20 cellular contexts compared by ENCODE assay signal in genomic region chr7:12386237-12386839, GRCh38. TPM values are rescaled to one million over a fixed set of nuclear protein-coding genes. Genes with fewer than 3 reads are reported as not detected.
DNase-seq lines count a peak whose midpoint lies in the region; ATAC-seq, FAIRE-seq and TF ChIP-seq lines count a peak whose summit lies in the region.
"Had no signal": no experiment of that assay in that cellular context is flagged by ENCODE, and none has a peak within 500 bp of the region (broad histone marks: within the 10 kb centered on the region; RNA-seq: fewer than 3 reads in every experiment).

No MANE protein-coding gene starts in this region.

- H3K27me3 ChIP-seq in HepG2 (ENCODE audit: control insufficient read depth in 1 of 2, insufficient read depth in 2 of 2, low read length in 2 of 2): no peaks in the 10 kb centered on the region
- H3K27me3 ChIP-seq: gastrocnemius medialis, sigmoid colon had no signal

- H3K27ac ChIP-seq in HepG2 (ENCODE audit: extremely low read length, insufficient read depth, low read length): no peak overlapping the region
- H3K27ac ChIP-seq: gastrocnemius medialis, sigmoid colon had no signal

- H3K4me3 Mint-ChIP-seq in mesothelial cell of epicardium: no peak overlapping the region
- no peak overlapping the region for H3K4me3 Mint-ChIP-seq in activated T-helper 17 cell treated with anti-CD3 and anti-CD28 coated beads, Interleukin-2, amount 50 U/mL, for 72 hours
- H3K4me3 Mint-ChIP-seq: nephron; T-helper 2 cell treated with Interferon-gamma antibody and Interleukin-4, amounts not matched to agents 5 μg/mL and 100 μg/mL, for 36 hours had no signal

- H4K20me1 ChIP-seq in HepG2 (ENCODE audit: insufficient read depth, low read length): no peaks in the 10 kb centered on the region

- H3K79me2 ChIP-seq in HepG2 (ENCODE audit: insufficient read depth, low read length): no peaks in the 10 kb centered on the region

- TF ChIP-seq CTCF in mesothelial cell of epicardium (IDR thresholded peaks at IDR 0.05; ENCODE audit: unreplicated experiment): no peak
- TF ChIP-seq CTCF in HepG2 (CRISPR knock-in tag; IDR thresholded peaks at IDR 0.05): no peak

- H3K27ac Mint-ChIP-seq in mesothelial cell of epicardium: peak overlapping the region; percentile 45
- H3K27ac Mint-ChIP-seq in activated T-helper 17 cell treated with anti-CD3 and anti-CD28 coated beads, Interleukin-2, amount 50 U/mL, for 72 hours: no peak overlapping the region
- H3K27ac Mint-ChIP-seq: nephron; T-helper 2 cell treated with Interferon-gamma antibody and Interleukin-4, amounts not matched to agents 5 μg/mL and 100 μg/mL, for 36 hours had no signal

- in situ Hi-C loops in HepG2 (cut with HindIII; ENCODE audit: extremely low pct_ligation_motif_present, low pct_unique_long_range_greater_than_20kb): no loop called here

- intact Hi-C loops in HepG2 (cut with micrococcal nuclease; ENCODE audit: unreplicated experiment): no loop called here

- no peaks in the 10 kb centered on the region for H3K27me3 Mint-ChIP-seq in mesothelial cell of epicardium (ENCODE audit: low read depth)
- no peaks in the 10 kb centered on the region for H3K27me3 Mint-ChIP-seq in activated T-helper 17 cell treated with anti-CD3 and anti-CD28 coated beads, Interleukin-2, amount 50 U/mL, for 72 hours

- peaks cover 14% of the 10 kb centered on the region for H3K36me3 Mint-ChIP-seq in mesothelial cell of epicardium
- H3K36me3 Mint-ChIP-seq in activated T-helper 17 cell treated with anti-CD3 and anti-CD28 coated beads, Interleukin-2, amount 50 U/mL, for 72 hours (ENCODE audit: low read depth): peaks cover 15% of the 10 kb centered on the region

- TF ChIP-seq POLR2A in HepG2 (IDR thresholded peaks at IDR 0.05; ENCODE audit: insufficient read depth in 1 of 2, low read depth in 2 of 2, low read length in 2 of 2): no peak

- TF ChIP-seq EP300 in HepG2 (IDR thresholded peaks at IDR 0.05; ENCODE audit: low read depth in 2 of 2, low read length in 2 of 2) (no peak), HepG2 (CRISPR knock-in tag; IDR thresholded peaks at IDR 0.05; ENCODE audit: borderline replicate concordance) (no peak)

- CTCF ChIA-PET in HepG2 (lab: Yijun Ruan, JAX; ENCODE audit: low intra/inter-chr PET ratio, low total read pairs): no interaction called here

- H2AFZ ChIP-seq in HepG2 (ENCODE audit: low read length): no peak overlapping the region

- peaks cover 16% of the 10 kb centered on the region for H3K4me1 Mint-ChIP-seq in mesothelial cell of epicardium
- no peaks in the 10 kb centered on the region for H3K4me1 Mint-ChIP-seq in activated T-helper 17 cell treated with anti-CD3 and anti-CD28 coated beads, Interleukin-2, amount 50 U/mL, for 72 hours

- BruUV-seq in HepG2 (replicated peaks; lab: Mats Ljungman, UMichigan): no TSS peak

- no peak for FAIRE-seq in HepG2 (lab: Jason Lieb, UNC)
- FAIRE-seq: astrocyte had no signal

- no peak overlapping the region for H3K4me2 ChIP-seq in HepG2 (ENCODE audit: low read depth, low read length)

- WGBS in HepG2 (ENCODE audit: low lambda C conversion rate): 46% methylated on average over 5 of the region's 5 CpGs

- TF ChIP-seq RAD21 in HepG2 (CRISPR knock-in tag; IDR thresholded peaks at IDR 0.05): no peak

- DNase-seq in NCI-H1092 treated with DMSO at 0.1 percent for 48 hours (lab: John Stamatoyannopoulos, UW) (peak; percentile 96), NCI-H187 treated with DMSO at 0.1 percent for 48 hours (lab: John Stamatoyannopoulos, UW) (peak; percentile 32), NCI-H69 (lab: John Stamatoyannopoulos, UW) (peak; percentile 98), mesothelial cell of epicardium (ENCODE audit: low spot score in 2 of 2, unreplicated experiment in 2 of 2) (no peak), HepG2 (ENCODE audit: low spot score) (no peak), 8988T (no peak)
- DNase-seq: activated CD4-positive, CD25-positive, alpha-beta regulatory T cell treated with anti-CD3 and anti-CD28 coated beads, Interleukin-2, amount 50 U/mL, for 72 hours; DND-41; gastrocnemius medialis; NCI-H526 treated with DMSO at 0.1 percent for 48 hours; sigmoid colon; stimulated activated CD4-positive, alpha-beta T cell treated with anti-CD3 and anti-CD28 coated beads, Interleukin-4, amount 100 ng/mL, for 1 hour had no signal

- no peak overlapping the region for H3K9ac ChIP-seq in HepG2 (ENCODE audit: insufficient read depth, low read depth, low read length)

- H3K9me3 Mint-ChIP-seq in mesothelial cell of epicardium: peaks cover 4% of the 10 kb centered on the region
- H3K9me3 Mint-ChIP-seq in activated T-helper 17 cell treated with anti-CD3 and anti-CD28 coated beads, Interleukin-2, amount 50 U/mL, for 72 hours: no peaks in the 10 kb centered on the region
- H3K9me3 Mint-ChIP-seq: nephron; T-helper 2 cell treated with Interferon-gamma antibody and Interleukin-4, amounts not matched to agents 5 μg/mL and 100 μg/mL, for 36 hours had no signal

- no peaks in the 10 kb centered on the region for H3K36me3 ChIP-seq in HepG2 (replicated peaks in 1 of 2; ENCODE audit: control insufficient read depth in 1 of 2, insufficient read depth in 2 of 2, low read length in 2 of 2)
- H3K36me3 ChIP-seq: gastrocnemius medialis, sigmoid colon had no signal

- ATAC-seq in HepG2 (no peak), GM19467 (IDR thresholded peaks at IDR 0.05; ENCODE audit: unreplicated experiment) (no peak)
- ATAC-seq in activated T-helper 17 cell treated with anti-CD3 and anti-CD28 coated beads, Interleukin-2, amount 50 U/mL, for 72 hours (replicated peaks): no peak
- ATAC-seq: gastrocnemius medialis had no signal

- POLR2A ChIA-PET in HepG2 (lab: Yijun Ruan, JAX): no interaction called here

- H3K4me3 ChIP-seq in HepG2 (replicated peaks in 1 of 3; ENCODE audit: insufficient read depth in 1 of 3, low read depth in 2 of 3, low read length in 3 of 3): no peak overlapping the region
- H3K4me3 ChIP-seq: gastrocnemius medialis, lung, sigmoid colon had no signal

- no peaks in the 10 kb centered on the region for H3K9me3 ChIP-seq in HepG2 (ENCODE audit: low read length)
- H3K9me3 ChIP-seq: gastrocnemius medialis, sigmoid colon had no signal

- H3K4me1 ChIP-seq in HepG2 (ENCODE audit: insufficient read depth, low read length): no peaks in the 10 kb centered on the region
- H3K4me1 ChIP-seq: gastrocnemius medialis, sigmoid colon had no signal

TF ChIP-seq in HepG2, 621 proteins besides CTCF, POLR2A, EP300 and RAD21 (continues in another document):
- TF ChIP-seq, protein P1, sequence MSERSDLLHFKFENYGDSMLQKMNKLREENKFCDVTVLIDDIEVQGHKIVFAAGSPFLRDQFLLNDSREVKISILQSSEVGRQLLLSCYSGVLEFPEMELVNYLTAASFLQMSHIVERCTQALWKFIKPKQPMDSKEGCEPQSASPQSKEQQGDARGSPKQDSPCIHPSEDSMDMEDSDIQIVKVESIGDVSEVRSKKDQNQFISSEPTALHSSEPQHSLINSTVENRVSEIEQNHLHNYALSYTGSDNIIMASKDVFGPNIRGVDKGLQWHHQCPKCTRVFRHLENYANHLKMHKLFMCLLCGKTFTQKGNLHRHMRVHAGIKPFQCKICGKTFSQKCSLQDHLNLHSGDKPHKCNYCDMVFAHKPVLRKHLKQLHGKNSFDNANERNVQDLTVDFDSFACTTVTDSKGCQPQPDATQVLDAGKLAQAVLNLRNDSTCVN (CRISPR knock-in tag; IDR thresholded peaks at IDR 0.05; ENCODE audit: borderline replicate concordance): no peak
- TF ChIP-seq GTF3A (CRISPR knock-in tag; conservative IDR thresholded peaks at IDR 0.05) (no peak), MATR3 (CRISPR knock-in tag; IDR thresholded peaks at IDR 0.05) (no peak), ZUFSP (CRISPR knock-in tag; IDR thresholded peaks at IDR 0.05; ENCODE audit: borderline replicate concordance) (no peak), PTBP1 (IDR thresholded peaks at IDR 0.05; ENCODE audit: low read depth, low read length, poor library complexity, severe bottlenecking) (no peak)

RNA-seq across cellular contexts. Expression of gene VWDE, which starts 17.3 kb away (rescaled TPM):
- total RNA-seq in mesothelial cell of epicardium (23.8 to 24.7 TPM (median 24.3 TPM) in 3 replicates), HepG2 (2016; rRNA removed; fragmentation: Illumina TruSeq; extraction: Trizol) (0.14 and 0.27 TPM in 2 replicates)
- not detected in 2 replicates for total RNA-seq in HepG2 (2016; cell fraction: cytosol; rRNA removed; fragmentation: Illumina TruSeq; extraction: Trizol; ENCODE audit: low read depth)
- 0.03 and 0.17 TPM in 2 replicates for total RNA-seq in HepG2 (2016; cell fraction: insoluble cytoplasmic fraction; rRNA removed; fragmentation: Illumina TruSeq; extraction: Trizol)
- total RNA-seq in HepG2 (2016; cell fraction: membrane; rRNA removed; fragmentation: Illumina TruSeq; extraction: Trizol): 0.03 TPM in 1 of 2 replicates, not detected in the other
- 0.34 and 0.65 TPM in 2 replicates for total RNA-seq in HepG2 (2016; cell fraction: nucleus; rRNA removed; fragmentation: Illumina TruSeq; extraction: Trizol)
- polyA plus RNA-seq in HepG2 (2011; rRNA removed): 0.07 and 0.12 TPM in 2 replicates
- polyA plus RNA-seq in HepG2 (2011; cell fraction: cytosol; rRNA removed): 0.01 and 0.04 TPM in 2 replicates
- polyA plus RNA-seq in HepG2 (2011; cell fraction: nucleus; rRNA removed): 0.08 and 0.10 TPM in 2 replicates
- 0.05 TPM in 1 of 2 replicates, not detected in the other for polyA plus RNA-seq in HepG2 (2012)
- not detected in 2 replicates for polyA plus RNA-seq in HepG2 (2016; cell fraction: cytosol; fragmentation: Illumina TruSeq; extraction: Trizol; ENCODE audit: low read depth)
- not detected in 2 replicates for polyA plus RNA-seq in HepG2 (2016; cell fraction: insoluble cytoplasmic fraction; fragmentation: Illumina TruSeq; extraction: Trizol; ENCODE audit: low read depth)
- not detected in 2 replicates for polyA plus RNA-seq in HepG2 (2016; cell fraction: membrane; fragmentation: Illumina TruSeq; extraction: Trizol; ENCODE audit: low read depth)
- polyA plus RNA-seq in HepG2 (2016; cell fraction: nucleus; fragmentation: Illumina TruSeq; extraction: Trizol; ENCODE audit: insufficient read depth, low read depth): 0.27 and 0.37 TPM in 2 replicates
- polyA minus RNA-seq in HepG2 (2011; rRNA and poly(A)+ RNA removed; ENCODE audit: low replicate concordance): 0.08 and 20.5 TPM in 2 replicates
- 0.10 TPM in 1 of 2 replicates, not detected in the other for polyA minus RNA-seq in HepG2 (2011; cell fraction: cytosol; rRNA and poly(A)+ RNA removed)
- polyA minus RNA-seq in HepG2 (2011; cell fraction: nucleus; rRNA and poly(A)+ RNA removed): 0.64 and 1.2 TPM in 2 replicates
- 10 to 100 TPM in 1 of 2 donors, 1 to 10 TPM in 1; 6.1 to 10.5 TPM for total RNA-seq in activated T-helper 17 cell treated with anti-CD3 and anti-CD28 coated beads, Interleukin-2, amount 50 U/mL, for 72 hours
- total RNA-seq: gastrocnemius medialis, RPMI7951 had no signal
- polyA plus RNA-seq: BJ had no signal

Comparison
In these comparisons a context has a peak if more than half of its experiments do, and no peak if none do; other contexts are left out.
1. DNase-seq: peak in NCI-H1092 treated with DMSO at 0.1 percent for 48 hours (single experiment), NCI-H187 treated with DMSO at 0.1 percent for 48 hours (single experiment) and NCI-H69 (single experiment); none in mesothelial cell of epicardium (0 of 2), HepG2 (single experiment) and 8988T (single experiment).